Comparison of ENCODE assay signal across 24 cellular contexts in the genomic region with DNA sequence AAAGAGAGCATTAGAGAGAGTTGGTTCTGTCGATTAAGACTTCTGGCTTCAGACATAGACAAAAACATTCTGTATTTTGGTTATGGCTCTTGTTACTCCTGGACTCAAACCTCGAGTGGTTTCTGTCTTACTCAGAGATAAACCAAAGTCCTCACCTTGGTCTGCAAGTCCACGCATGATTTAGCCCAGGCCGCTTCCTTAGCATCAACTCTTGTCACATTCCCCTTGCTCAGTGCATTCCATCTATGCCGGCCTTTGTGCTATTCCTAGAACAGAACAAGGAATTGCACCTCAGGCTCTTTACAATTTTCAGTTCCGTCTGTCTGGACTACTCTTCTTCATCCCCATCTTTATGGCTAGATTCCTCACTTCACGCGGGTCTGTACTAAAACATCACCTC.
DNase-seq lines count a peak whose midpoint lies in the region; ATAC-seq and TF ChIP-seq lines count a peak whose summit lies in the region.
"Had no signal": no experiment of that assay in that cellular context is flagged by ENCODE, and none has a peak within 500 bp of the region (broad histone marks: within the 10 kb centered on the region; RNA-seq: fewer than 3 reads in every experiment).

No MANE protein-coding gene starts in this region.

- H3K27me3 ChIP-seq in esophagus muscularis mucosa = peaks cover 0 to 5% (median 0%) of the 10 kb centered on the region in 4 donors
- H3K27me3 ChIP-seq in tibial nerve = no peaks in the 10 kb centered on the region
- H3K27me3 ChIP-seq: ovary, right atrium auricular region, transverse colon had no signal

- TF ChIP-seq EP300 in esophagus muscularis mucosa (IDR thresholded peaks at IDR 0.05) (no peak), tibial nerve (IDR thresholded peaks at IDR 0.05) (no peak)

- intact Hi-C loops in esophagus muscularis mucosa (cut with DNase I) = no loop called here

- H3K27ac ChIP-seq in esophagus muscularis mucosa (replicated peaks in 1 of 4) = no peak overlapping the region
- no peak overlapping the region for H3K27ac ChIP-seq in tibial nerve
- H3K27ac ChIP-seq: coronary artery, left ventricle myocardium inferior, ovary, right atrium auricular region, SK-N-MC, transverse colon, VCaP had no signal

- WGBS in esophagus muscularis mucosa = 57% methylated on average over 8 of the region's 8 CpGs
- WGBS in tibial nerve, 2 donors = 54 to 69% methylated on average over 8 of the region's 8 CpGs

- H3K9me3 ChIP-seq in esophagus muscularis mucosa (no peaks in the 10 kb centered on the region), tibial nerve (no peaks in the 10 kb centered on the region)
- H3K9me3 ChIP-seq: left ventricle myocardium inferior, ovary, right atrium auricular region, transverse colon had no signal

- H3K4me1 ChIP-seq in esophagus muscularis mucosa = no peaks in the 10 kb centered on the region
- H3K4me1 ChIP-seq in tibial nerve = no peaks in the 10 kb centered on the region
- H3K4me1 ChIP-seq: left ventricle myocardium inferior, right atrium auricular region, transverse colon had no signal

- DNase-seq in ELF-1 (ENCODE audit: low read depth, low spot score) (peak; percentile 40), esophagus muscularis mucosa (ENCODE audit: extremely low spot score) (peak; percentile 64), tibial nerve (ENCODE audit: low spot score in 2 of 2) (no peak), dedifferentiated amniotic fluid mesenchymal stem cell (ENCODE audit: extremely low spot score) (no peak), superior temporal gyrus (ENCODE audit: extremely low spot score) (no peak)
- no peak for DNase-seq in activated CD8-positive, alpha-beta memory T cell treated with anti-CD3 and anti-CD28 coated beads for 24 hours
- DNase-seq: activated CD4-positive, alpha-beta T cell treated with anti-CD3 and anti-CD28 coated beads, Interleukin-2, amount 50 U/mL, for 1 hour; activated naive CD8-positive, alpha-beta T cell treated with anti-CD3 and anti-CD28 coated beads, Interleukin-2, amount 50 U/mL, for 24 hours; head of caudate nucleus; left ventricle myocardium inferior; natural killer cell; NCI-H1436; NCI-H524 treated with DMSO at 0.1 percent for 48 hours; ovary; stimulated activated naive CD8-positive, alpha-beta T cell treated with anti-CD3 and anti-CD28 coated beads, Interleukin-15, amount 100 ng/mL, for 72 hours; T-helper 2 cell; transverse colon had no signal

- H3K36me3 ChIP-seq in esophagus muscularis mucosa = no peaks in the 10 kb centered on the region
- H3K36me3 ChIP-seq in tibial nerve = no peaks in the 10 kb centered on the region
- H3K36me3 ChIP-seq: left ventricle myocardium inferior, ovary, right atrium auricular region, transverse colon had no signal

- H3K4me3 ChIP-seq in esophagus muscularis mucosa = no peak overlapping the region
- H3K4me3 ChIP-seq in tibial nerve = no peak overlapping the region
- H3K4me3 ChIP-seq: coronary artery, left ventricle myocardium inferior, ovary, right atrium auricular region, SK-N-MC, transverse colon had no signal

- no peak for TF ChIP-seq CTCF in esophagus muscularis mucosa (IDR thresholded peaks at IDR 0.05)
- TF ChIP-seq CTCF in tibial nerve (IDR thresholded peaks at IDR 0.05) = no peak

- TF ChIP-seq POLR2A in esophagus muscularis mucosa (IDR thresholded peaks at IDR 0.05; ENCODE audit: low read depth) = no peak
- TF ChIP-seq POLR2A in tibial nerve (IDR thresholded peaks at IDR 0.05) = no peak

- ATAC-seq in GM19023 (IDR thresholded peaks at IDR 0.05; ENCODE audit: unreplicated experiment) (peak; percentile 69), HG03175 (IDR thresholded peaks at IDR 0.05; ENCODE audit: unreplicated experiment) (peak; percentile 64)
- ATAC-seq: activated naive CD8-positive, alpha-beta T cell treated with anti-CD3 and anti-CD28 coated beads, Interleukin-2, amount 50 U/mL, for 24 hours; HCT116; natural killer cell; stimulated activated naive CD8-positive, alpha-beta T cell treated with anti-CD3 and anti-CD28 coated beads, Interleukin-15, amount 100 ng/mL, for 72 hours had no signal

Comparison
In these comparisons a context has a peak if more than half of its experiments do, and no peak if none do; other contexts are left out.
1. DNase-seq: peak in ELF-1 (single experiment) and esophagus muscularis mucosa (single experiment); none in activated CD8-positive, alpha-beta memory T cell treated with anti-CD3 and anti-CD28 coated beads for 24 hours (single experiment), tibial nerve (0 of 2), dedifferentiated amniotic fluid mesenchymal stem cell (single experiment) and superior temporal gyrus (single experiment).